ENCODE assay signal across 15 cellular contexts in the genomic region with DNA sequence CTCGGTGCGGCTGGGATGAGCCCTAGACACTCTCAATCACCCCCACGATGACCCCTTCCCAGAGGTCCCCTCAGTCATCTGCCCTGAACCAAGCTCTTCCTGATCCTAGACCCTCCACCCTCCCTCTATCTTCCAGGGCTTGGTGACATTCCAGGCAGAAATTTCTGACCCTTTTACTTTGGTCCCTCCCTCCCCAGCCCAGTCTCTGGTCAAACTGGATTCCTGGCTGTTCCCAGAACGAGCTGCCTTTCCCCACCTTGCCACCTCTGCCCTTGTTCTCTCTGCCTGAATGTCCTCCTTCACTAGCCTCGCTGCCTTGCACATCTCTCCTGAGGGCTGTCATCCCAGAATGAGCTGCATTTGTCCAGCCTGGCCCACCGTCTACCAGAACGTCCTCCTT. TPM values are rescaled to one million over a fixed set of nuclear protein-coding genes. Genes with fewer than 3 reads are reported as not detected.
DNase-seq lines count a peak whose midpoint lies in the region; ATAC-seq and FAIRE-seq lines count a peak whose summit lies in the region.
"Had no signal": no experiment of that assay in that cellular context is flagged by ENCODE, and none has a peak within 500 bp of the region (broad histone marks: within the 10 kb centered on the region; RNA-seq: fewer than 3 reads in every experiment).

No MANE protein-coding gene starts in this region.

- peaks cover 30% of the 10 kb centered on the region for H3K4me1 Mint-ChIP-seq in T-helper 17 cell
- H3K4me1 Mint-ChIP-seq in CD4-positive, alpha-beta memory T cell, result peaks cover 22 to 47% (median 28%) of the 10 kb centered on the region in 4 donors

- H3K4me3 ChIP-seq in small intestine (ENCODE audit: low read depth in 1 of 2, low read length in 2 of 2), result peak overlapping the region in 1 of 2 donors; percentile 25
- H3K4me3 ChIP-seq in CD4-positive, alpha-beta memory T cell (ENCODE audit: low read length in 2 of 2), result no peak overlapping the region

- no peaks in the 10 kb centered on the region for H3K36me3 Mint-ChIP-seq in T-helper 17 cell (ENCODE audit: low read depth)
- no peaks in the 10 kb centered on the region for H3K36me3 Mint-ChIP-seq in CD4-positive, alpha-beta memory T cell

- POLR2A ChIA-PET in CD4-positive, alpha-beta memory T cell (lab: Charles Lee; ENCODE audit: partially characterized antibody), result no interaction called here

- intact Hi-C loops in left colon (cut with DNase I, micrococcal nuclease), result no loop called here
- intact Hi-C loops in CD4-positive, alpha-beta memory T cell (cut with micrococcal nuclease), result no loop called here

- WGBS in small intestine, 3 donors, result 22 to 41% (median 28%) methylated on average over 7 of the region's 7 CpGs

- ATAC-seq in T-helper 17 cell, result no peak
- ATAC-seq in left colon, result peak; percentile 3
- no peak for ATAC-seq in GM18868 (IDR thresholded peaks at IDR 0.05; ENCODE audit: unreplicated experiment)

- H3K36me3 ChIP-seq in small intestine (ENCODE audit: control insufficient read depth in 2 of 2, insufficient read depth in 2 of 2, low read length in 2 of 2), result peaks cover 0 to 2% of the 10 kb centered on the region in 2 donors
- no peaks in the 10 kb centered on the region for H3K36me3 ChIP-seq in CD4-positive, alpha-beta memory T cell (ENCODE audit: insufficient read depth, low read length)

- H3K27ac Mint-ChIP-seq in T-helper 17 cell, result peak overlapping the region; percentile 41
- H3K27ac Mint-ChIP-seq in CD4-positive, alpha-beta memory T cell, result peak overlapping the region in 1 of 7 donors; percentile 67

- peaks cover 2 to 3% of the 10 kb centered on the region in 2 donors for H3K4me1 ChIP-seq in small intestine (ENCODE audit: control insufficient read depth in 2 of 2, insufficient read depth in 1 of 2, low read depth in 1 of 2, low read length in 1 of 2)
- H3K4me1 ChIP-seq in CD4-positive, alpha-beta memory T cell (ENCODE audit: insufficient read depth, low read length), result peaks cover 26% of the 10 kb centered on the region

- H3K9me3 ChIP-seq in T-helper 17 cell (ENCODE audit: control insufficient read depth, low read length, poor library complexity, severe bottlenecking) (no peaks in the 10 kb centered on the region), small intestine (ENCODE audit: control insufficient read depth, low read depth) (no peaks in the 10 kb centered on the region)
- H3K9me3 ChIP-seq in CD4-positive, alpha-beta memory T cell (ENCODE audit: control insufficient read depth in 1 of 2, low read length in 2 of 2), result no peaks in the 10 kb centered on the region

- no peaks in the 10 kb centered on the region for H3K9me3 Mint-ChIP-seq in CD4-positive, alpha-beta memory T cell

- DNase-seq in ELF-1 (ENCODE audit: low read depth, low spot score) (peak; percentile 74), T-helper 17 cell (no peak), left colon (peak in 1 of 2 donors; percentile 58), small intestine (peak; percentile 67), HTR-8/SVneo (ENCODE audit: insufficient read length, low spot score) (no peak)
- no peak for DNase-seq in CD4-positive, alpha-beta memory T cell
- DNase-seq in activated CD8-positive, alpha-beta memory T cell treated with anti-CD3 and anti-CD28 coated beads, Interleukin-2, amount 50 U/mL, for 48 hours, result no peak
- DNase-seq: effector CD4-positive, alpha-beta T cell; foreskin fibroblast; MM.1S; NCI-H2029 treated with DMSO at 0.1 percent for 48 hours; SHP77 had no signal

- no peak overlapping the region for H3K4me3 Mint-ChIP-seq in T-helper 17 cell
- peak overlapping the region in 2 of 8 donors; percentile 8 to 50 for H3K4me3 Mint-ChIP-seq in CD4-positive, alpha-beta memory T cell

- H3K27me3 ChIP-seq in small intestine (ENCODE audit: control insufficient read depth in 2 of 2, insufficient read depth in 2 of 2, low read length in 2 of 2), result no peaks in the 10 kb centered on the region
- H3K27me3 ChIP-seq in CD4-positive, alpha-beta memory T cell (ENCODE audit: insufficient read depth, low read length), result no peaks in the 10 kb centered on the region

- CTCF ChIA-PET in CD4-positive, alpha-beta memory T cell (lab: Charles Lee; ENCODE audit: partially characterized antibody), result interaction anchor here (1.0 to 1.6 kb wide), 2 partner anchors 13 to 25 kb away, joined by 3 to 8 read pairs; partner anchors contain the start of gene METTL27

- H3K27me3 Mint-ChIP-seq in T-helper 17 cell, result no peaks in the 10 kb centered on the region
- H3K27me3 Mint-ChIP-seq in CD4-positive, alpha-beta memory T cell, result peaks cover 2 to 8% of the 10 kb centered on the region in 2 donors

- no peak for FAIRE-seq in small intestine (lab: Jason Lieb, UNC)
- no peak for FAIRE-seq in HTR-8/SVneo (lab: Jason Lieb, UNC)
- FAIRE-seq: GM12892 had no signal

- peak overlapping the region; percentile 90 to 97 for H3K27ac ChIP-seq in small intestine (ENCODE audit: low read depth in 1 of 2, low read length in 1 of 2)
- H3K27ac ChIP-seq in CD4-positive, alpha-beta memory T cell (ENCODE audit: low read depth, low read length), result no peak overlapping the region

RNA-seq across cellular contexts. Expression of gene CLDN4, which starts 1.3 kb away (rescaled TPM):
- total RNA-seq in T-helper 17 cell (under 1 TPM; 0.17 to 0.23 TPM), left colon (1,000 to 10,000 TPM; 1,078 to 1,246 TPM)
- polyA plus RNA-seq in small intestine, result 100 to 1,000 TPM; 115 to 226 (median 178) TPM
- total RNA-seq in CD4-positive, alpha-beta memory T cell, result not detected
- under 1 TPM in 1 of 2 donors, not detected in 1; 0.05 TPM for polyA plus RNA-seq in CD4-positive, alpha-beta memory T cell

RNA-seq across cellular contexts. Expression of gene METTL27, which starts 12.8 kb away (rescaled TPM):
- under 1 TPM; 0.73 to 0.85 TPM for total RNA-seq in T-helper 17 cell
- 1 to 10 TPM; 3.7 to 3.8 TPM for total RNA-seq in left colon
- 1 to 10 TPM in 1 of 3 donors, under 1 TPM in 2; 0.89 to 4.1 (median 0.94) TPM for polyA plus RNA-seq in small intestine
- total RNA-seq in CD4-positive, alpha-beta memory T cell, result 1 to 10 TPM; 6.1 to 7.6 TPM
- under 1 TPM in 1 of 2 donors, not detected in 1; 0.49 TPM for polyA plus RNA-seq in CD4-positive, alpha-beta memory T cell
- total RNA-seq: G401 had no signal

RNA-seq across cellular contexts. Expression of gene TMEM270, which starts 31.5 kb away (rescaled TPM):
- total RNA-seq in T-helper 17 cell (not detected), left colon (not detected)
- under 1 TPM in 1 of 3 donors, not detected in 2; 0.18 TPM for polyA plus RNA-seq in small intestine
- total RNA-seq in CD4-positive, alpha-beta memory T cell, result not detected
- polyA plus RNA-seq in CD4-positive, alpha-beta memory T cell, result not detected
- total RNA-seq: G401 had no signal

RNA-seq across cellular contexts. Expression of gene CLDN3, which starts 59.4 kb away (rescaled TPM):
- total RNA-seq in T-helper 17 cell, result not detected
- total RNA-seq in left colon, result 100 to 1,000 TPM; 566 to 781 TPM
- 100 to 1,000 TPM; 236 to 394 (median 302) TPM for polyA plus RNA-seq in small intestine
- not detected for total RNA-seq in CD4-positive, alpha-beta memory T cell
- polyA plus RNA-seq in CD4-positive, alpha-beta memory T cell, result not detected
- total RNA-seq: G401 had no signal

Comparison
In these comparisons a context has a peak if more than half of its experiments do, and no peak if none do; other contexts are left out.
1. DNase-seq: peak in ELF-1 (single experiment) and small intestine (single experiment); none in T-helper 17 cell (0 of 3), HTR-8/SVneo (single experiment), CD4-positive, alpha-beta memory T cell (0 of 5) and activated CD8-positive, alpha-beta memory T cell treated with anti-CD3 and anti-CD28 coated beads, Interleukin-2, amount 50 U/mL, for 48 hours (single experiment).
2. RNA of gene CLDN4, which starts 1.3 kb away (total RNA-seq): 1,078 to 1,246 TPM in left colon; 0.17 to 0.23 TPM in T-helper 17 cell and not detected in CD4-positive, alpha-beta memory T cell; every median in the first group is over 100 times any median in the second.